Comparison of ENCODE assay signal across 34 cellular contexts in genomic region chr6:167462913-167463312, GRCh38.
"Had no signal": no experiment of that assay in that cellular context is flagged by ENCODE, and none has a peak within 500 bp of the region (broad histone marks: within the 10 kb centered on the region; RNA-seq: fewer than 3 reads in every experiment).

No MANE protein-coding gene starts in this region.

- H3K4me1 ChIP-seq: Peyer's patch had no signal

- H3K36me3 ChIP-seq: MG63, Peyer's patch, WERI-Rb-1 had no signal

- H3K4me3 ChIP-seq: MG63, Peyer's patch, SK-N-MC had no signal

- H3K27ac ChIP-seq: Peyer's patch, SK-N-MC, WERI-Rb-1 had no signal

- H3K9me3 ChIP-seq: MG63, Peyer's patch had no signal

- H3K27me3 ChIP-seq: MG63, Peyer's patch had no signal

- DNase-seq: activated CD4-positive, alpha-beta memory T cell treated with anti-CD3 and anti-CD28 coated beads, Interleukin-2, amount 10 ng/mL, durations not matched to agents 7 days and 5 days; activated CD4-positive, alpha-beta T cell treated with anti-CD3 and anti-CD28 coated beads for 1 hour; activated CD4-positive, alpha-beta T cell treated with anti-CD3 and anti-CD28 coated beads for 48 hours; activated CD4-positive, CD25-positive, alpha-beta regulatory T cell; activated CD8-positive, alpha-beta memory T cell treated with anti-CD3 and anti-CD28 coated beads for 24 hours; activated CD8-positive, alpha-beta memory T cell treated with anti-CD3 and anti-CD28 coated beads, Interleukin-2, amount 10 ng/mL, durations not matched to agents 7 days and 5 days; activated CD8-positive, alpha-beta memory T cell treated with anti-CD3 and anti-CD28 coated beads, Interleukin-2, amount 50 U/mL, for 48 hours; activated effector memory CD4-positive, alpha-beta T cell treated with Interleukin-2 at 50 U/mL for 16 hours; activated naive CD4-positive, alpha-beta T cell treated with anti-CD3 and anti-CD28 coated beads, Interleukin-2, amount 10 ng/mL, durations not matched to agents 7 days and 5 days; activated naive CD8-positive, alpha-beta T cell treated with anti-CD3 and anti-CD28 coated beads, Interleukin-2, amount 50 U/mL, for 24 hours; activated T-cell treated with anti-CD3 and anti-CD28 coated beads, Interleukin-2, amount 50 U/mL, for 48 hours; anterior cingulate cortex; central memory CD4-positive, alpha-beta T cell; Kasumi-1; KG1; MG63; MV-4-11; NCI-H1092; NCI-H1436 treated with DMSO at 0.1 percent for 48 hours; NCI-H187; NCI-H2029 treated with DMSO at 0.1 percent for 48 hours; NCI-H2107; NCI-H2171; NCI-H510A; NCI-H526; NCI-H748 treated with DMSO at 0.1 percent for 48 hours; NK-92 treated with Interleukin-12 subunit alpha and Interleukin-12 subunit beta, amount 100 ng/mL, for 24 hours; PC-3; Peyer's patch; RPMI8226; SIG-M5; T1000; WERI-Rb-1 had no signal
